In genomic region chr3:32780071-32780734, GRCh38 we compare ENCODE assay signal across 11 cellular contexts. TPM values are rescaled to one million over a fixed set of nuclear protein-coding genes. Genes with fewer than 3 reads are reported as not detected.
A peak's percentile ranks its signal among the peaks of the same experiment; 100 is the strongest.
DNase-seq lines count a peak whose midpoint lies in the region; ATAC-seq, FAIRE-seq and TF ChIP-seq lines count a peak whose summit lies in the region.
"Had no signal": no experiment of that assay in that cellular context is flagged by ENCODE, and none has a peak within 500 bp of the region (broad histone marks: within the 10 kb centered on the region; RNA-seq: fewer than 3 reads in every experiment).

No MANE protein-coding gene starts in this region.

- H3K27ac Mint-ChIP-seq in astrocyte (ENCODE audit: unreplicated experiment) = peak overlapping the region; percentile 27

- H3K4me3 Mint-ChIP-seq in astrocyte (ENCODE audit: unreplicated experiment) = peak overlapping the region; percentile 93

- no peak overlapping the region for H3K4ac ChIP-seq in mesenchymal stem cell (ENCODE audit: low read depth in 1 of 2, low read length in 2 of 2)

- no peak overlapping the region for H2BK120ac ChIP-seq in mesenchymal stem cell (ENCODE audit: low read depth, low read length)

- H2BK5ac ChIP-seq in mesenchymal stem cell (ENCODE audit: low read depth, low read length, poor library complexity, severe bottlenecking) = no peak overlapping the region

- DNase-seq in heart left ventricle (no peak), Right ventricle myocardium superior (no peak), astrocyte (ENCODE audit: low read depth) (no peak), mesenchymal stem cell (no peak), tibial nerve (ENCODE audit: low spot score in 2 of 2) (no peak), cerebellar cortex (ENCODE audit: low spot score) (no peak)
- DNase-seq: activated gamma-delta T cell treated with Interleukin-2 at 50 U/mL for 16 hours had no signal

- TF ChIP-seq EP300 in tibial nerve (IDR thresholded peaks at IDR 0.05) = no peak

- no peaks in the 10 kb centered on the region for H3K9me3 ChIP-seq in heart left ventricle
- no peaks in the 10 kb centered on the region for H3K9me3 ChIP-seq in astrocyte (ENCODE audit: insufficient read depth, low read depth, low read length)
- H3K9me3 ChIP-seq in mesenchymal stem cell (ENCODE audit: control insufficient read depth, low read length) = no peaks in the 10 kb centered on the region
- no peaks in the 10 kb centered on the region for H3K9me3 ChIP-seq in tibial nerve

- peaks cover 6% of the 10 kb centered on the region for H3K27me3 Mint-ChIP-seq in astrocyte (ENCODE audit: low read depth, unreplicated experiment)

- H2AFZ ChIP-seq in astrocyte (ENCODE audit: low read depth, low read length) (peak overlapping the region; percentile 13), mesenchymal stem cell (ENCODE audit: low read depth, low read length) (no peak overlapping the region)

- H3K9me3 Mint-ChIP-seq in astrocyte (ENCODE audit: unreplicated experiment) = no peaks in the 10 kb centered on the region

- H4K20me1 ChIP-seq in astrocyte (ENCODE audit: insufficient read depth, low read length) = no peaks in the 10 kb centered on the region

- H3K79me2 ChIP-seq in astrocyte (ENCODE audit: insufficient read depth, low read length) = no peaks in the 10 kb centered on the region

- ATAC-seq in heart left ventricle (no peak), Right ventricle myocardium superior (ENCODE audit: poor library complexity) (no peak), GM19395 (IDR thresholded peaks at IDR 0.05; ENCODE audit: unreplicated experiment) (no peak), GM21825 (IDR thresholded peaks at IDR 0.05; ENCODE audit: unreplicated experiment) (no peak)

- H4K91ac ChIP-seq in mesenchymal stem cell (ENCODE audit: low read length) = no peak overlapping the region

- H4K8ac ChIP-seq in mesenchymal stem cell (ENCODE audit: low read length) = no peak overlapping the region

- no peak overlapping the region for H2AK5ac ChIP-seq in mesenchymal stem cell (ENCODE audit: low read length, severe bottlenecking)

- H3K36me3 ChIP-seq in heart left ventricle (peaks cover 0 to 7% (median 0%) of the 10 kb centered on the region in 9 donors), astrocyte (ENCODE audit: insufficient read depth, low read length) (peaks cover 4% of the 10 kb centered on the region), mesenchymal stem cell (ENCODE audit: control insufficient read depth in 1 of 2, insufficient read depth in 2 of 2, low read depth in 1 of 2, low read length in 2 of 2) (peaks cover 0 to 8% of the 10 kb centered on the region in 2 experiments), tibial nerve (peaks cover 0 to 15% (median 0%) of the 10 kb centered on the region in 3 donors)

- intact Hi-C loops in heart left ventricle (cut with DNase I) (loop anchor here in 2 of 10 donors (5.0 to 10.0 kb wide), 3 partner anchors 43 to 268 kb away; no protein-coding TSS in a partner anchor), Right ventricle myocardium superior (cut with DNase I) (no loop called here)

- no peak overlapping the region for H2BK15ac ChIP-seq in mesenchymal stem cell (ENCODE audit: low read depth, poor library complexity, severe bottlenecking)

- H3K23ac ChIP-seq in mesenchymal stem cell (ENCODE audit: low read length in 2 of 2) = no peak overlapping the region

- H3K4me2 ChIP-seq in astrocyte (ENCODE audit: low read length) = peak overlapping the region; percentile 100
- H3K4me2 ChIP-seq in mesenchymal stem cell (ENCODE audit: low read length, poor library complexity, severe bottlenecking) = peak overlapping the region; percentile 100

- H3K4me3 ChIP-seq in heart left ventricle (peak overlapping the region in 8 of 12 donors; percentile 50 to 70 (median 60)), astrocyte (ENCODE audit: insufficient read depth, low read depth, low read length) (peak overlapping the region; percentile 79), mesenchymal stem cell (ENCODE audit: insufficient read depth in 1 of 2, low read depth in 1 of 2, low read length in 2 of 2) (peak overlapping the region in 1 of 2 experiments; percentile 88), tibial nerve (peak overlapping the region; percentile 40 to 61 (median 46))

- H3K27me3 ChIP-seq in heart left ventricle (no peaks in the 10 kb centered on the region), astrocyte (ENCODE audit: insufficient read depth, low read length) (no peaks in the 10 kb centered on the region), mesenchymal stem cell (ENCODE audit: control insufficient read depth in 1 of 2, insufficient read depth in 1 of 2, low read length in 2 of 2) (peaks cover 0 to 11% of the 10 kb centered on the region in 2 experiments), tibial nerve (no peaks in the 10 kb centered on the region)
- H3K27me3 ChIP-seq: foreskin keratinocyte had no signal

- 91 to 94% (median 92%) methylated on average over 10 of the region's 10 CpGs for WGBS in heart left ventricle, 4 donors
- 69% methylated on average over 10 of the region's 10 CpGs for WGBS in mesenchymal stem cell
- WGBS in tibial nerve, 2 donors = 74 to 86% methylated on average over 10 of the region's 10 CpGs

- TF ChIP-seq CTCF in heart left ventricle (IDR thresholded peaks at IDR 0.05) (no peak), astrocyte (IDR thresholded peaks at IDR 0.05; ENCODE audit: insufficient read depth, low read depth, low read length) (no peak), tibial nerve (IDR thresholded peaks at IDR 0.05) (no peak)

- TF ChIP-seq POLR2A in heart left ventricle (IDR thresholded peaks at IDR 0.05) (no peak), tibial nerve (IDR thresholded peaks at IDR 0.05) (no peak)

- H3K14ac ChIP-seq in mesenchymal stem cell (ENCODE audit: low read length in 2 of 2) = no peak overlapping the region

- H3K27ac ChIP-seq in heart left ventricle (no peak overlapping the region), astrocyte (ENCODE audit: low read depth, low read length) (no peak overlapping the region), mesenchymal stem cell (ENCODE audit: low read length, poor library complexity, severe bottlenecking) (no peak overlapping the region), tibial nerve (peak overlapping the region in 1 of 4 donors; percentile 71)
- H3K27ac ChIP-seq: foreskin keratinocyte had no signal

- peaks cover 0 to 16% (median 3%) of the 10 kb centered on the region in 12 donors for H3K4me1 ChIP-seq in heart left ventricle
- H3K4me1 ChIP-seq in astrocyte (ENCODE audit: insufficient read depth, low read length) = no peaks in the 10 kb centered on the region
- H3K4me1 ChIP-seq in mesenchymal stem cell (ENCODE audit: control insufficient read depth, insufficient read depth, low read depth, low read length) = peaks cover 4% of the 10 kb centered on the region
- peaks cover 0 to 9% (median 0%) of the 10 kb centered on the region in 4 donors for H3K4me1 ChIP-seq in tibial nerve

- H3K4me1 Mint-ChIP-seq in astrocyte (ENCODE audit: low read depth, unreplicated experiment) = peaks cover 2% of the 10 kb centered on the region

- no peaks in the 10 kb centered on the region for H3K79me1 ChIP-seq in mesenchymal stem cell (replicated peaks; ENCODE audit: low read length, poor library complexity, severe bottlenecking)

- no peak overlapping the region for H3K18ac ChIP-seq in mesenchymal stem cell (ENCODE audit: low read depth in 1 of 2, low read length in 2 of 2)

- H3K36me3 Mint-ChIP-seq in astrocyte (ENCODE audit: low read depth, unreplicated experiment) = peaks cover 2% of the 10 kb centered on the region

- H3K9ac ChIP-seq in astrocyte (ENCODE audit: low read length) (peak overlapping the region; percentile 76), mesenchymal stem cell (ENCODE audit: low read length) (peak overlapping the region; percentile 74)

- FAIRE-seq in astrocyte (lab: Jason Lieb, UNC) = no peak

- H2BK12ac ChIP-seq in mesenchymal stem cell (ENCODE audit: low read length in 2 of 2) = no peak overlapping the region

RNA-seq across cellular contexts. Expression of gene TRIM71, which starts 37.6 kb away (rescaled TPM):
- total RNA-seq in heart left ventricle (under 1 TPM in 2 of 9 donors, not detected in 7; 0.05 TPM), Right ventricle myocardium superior (not detected), astrocyte (10.9 and 17.2 TPM in 2 replicates), tibial nerve (under 1 TPM; under 0.01 to 0.59 (median 0.32) TPM)
- polyA plus RNA-seq in heart left ventricle = not detected
- not detected for polyA plus RNA-seq in mesenchymal stem cell (2013, experiment 1 of 2)
- not detected for polyA plus RNA-seq in mesenchymal stem cell (2013, experiment 2 of 2)
- total RNA-seq: foreskin keratinocyte, ureter had no signal
- polyA plus RNA-seq: foreskin keratinocyte had no signal
